Comparison of ENCODE assay signal across 15 cellular contexts in the genomic region with DNA sequence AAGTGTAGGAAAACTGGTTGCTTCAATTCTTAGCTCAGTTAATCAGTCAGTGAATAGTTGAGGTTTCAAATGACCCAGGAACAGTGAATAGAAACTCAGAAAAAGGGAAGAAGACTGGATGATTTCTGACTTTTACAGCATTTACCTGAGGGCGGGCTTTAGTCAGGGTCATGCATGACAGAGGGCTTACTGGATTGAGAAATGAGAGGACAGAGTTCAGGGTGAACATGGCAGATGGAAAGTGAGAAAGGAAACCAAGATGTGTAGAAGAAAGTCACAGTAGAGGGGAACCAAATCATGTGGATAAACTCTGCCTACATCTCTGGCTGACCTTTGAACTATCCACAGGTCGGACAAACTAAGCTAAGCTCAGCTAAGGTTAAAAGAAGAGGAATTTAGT.
DNase-seq lines count a peak whose midpoint lies in the region; ATAC-seq and TF ChIP-seq lines count a peak whose summit lies in the region.
"Had no signal": no experiment of that assay in that cellular context is flagged by ENCODE, and none has a peak within 500 bp of the region (broad histone marks: within the 10 kb centered on the region; RNA-seq: fewer than 3 reads in every experiment).

No MANE protein-coding gene starts in this region.

- no peaks in the 10 kb centered on the region for H3K27me3 Mint-ChIP-seq in nephron progenitor cell (ENCODE audit: low read depth, poor library complexity)
- no peaks in the 10 kb centered on the region for H3K27me3 Mint-ChIP-seq in T-cell

- no peak for DNase-seq in nephron progenitor cell
- no peak for DNase-seq in NCI-H510A treated with DMSO at 0.1 percent for 48 hours (lab: John Stamatoyannopoulos, UW)
- no peak for DNase-seq in right atrium auricular region (ENCODE audit: low spot score)
- no peak for DNase-seq in T-cell
- DNase-seq in sciatic nerve (ENCODE audit: low spot score) = no peak
- DNase-seq: activated CD8-positive, alpha-beta memory T cell treated with anti-CD3 and anti-CD28 coated beads, Interleukin-2, amount 50 U/mL, for 48 hours; DMS153; NCI-H1105 treated with DMSO at 0.1 percent for 48 hours; stimulated activated CD4-positive, alpha-beta T cell treated with anti-CD3 and anti-CD28 coated beads, Interleukin-4, amount 100 ng/mL, for 24 hours had no signal

- H3K4me1 ChIP-seq in right atrium auricular region = no peaks in the 10 kb centered on the region

- no peak overlapping the region for H3K4me3 ChIP-seq in right atrium auricular region
- H3K4me3 ChIP-seq: thoracic aorta had no signal

- POLR2A ChIA-PET in T-cell (lab: Charles Lee) = no interaction called here

- no peaks in the 10 kb centered on the region for H3K9me3 ChIP-seq in right atrium auricular region
- H3K9me3 ChIP-seq: neutrophil, thoracic aorta had no signal

- TF ChIP-seq CTCF in nephron progenitor cell (IDR thresholded peaks at IDR 0.05) (no peak), right atrium auricular region (IDR thresholded peaks at IDR 0.05) (no peak)

- CTCF ChIA-PET in T-cell (lab: Charles Lee) = no interaction called here

- no peaks in the 10 kb centered on the region for H3K27me3 ChIP-seq in right atrium auricular region
- H3K27me3 ChIP-seq: neutrophil had no signal

- no peaks in the 10 kb centered on the region for H3K9me3 Mint-ChIP-seq in nephron progenitor cell
- peaks cover 4 to 15% (median 11%) of the 10 kb centered on the region in 3 donors for H3K9me3 Mint-ChIP-seq in T-cell

- no peaks in the 10 kb centered on the region for H3K36me3 Mint-ChIP-seq in nephron progenitor cell (ENCODE audit: low read depth)
- no peaks in the 10 kb centered on the region for H3K36me3 Mint-ChIP-seq in T-cell

- H3K4me3 Mint-ChIP-seq in nephron progenitor cell = no peak overlapping the region
- H3K4me3 Mint-ChIP-seq in T-cell = no peak overlapping the region

- no peak overlapping the region for H3K27ac ChIP-seq in right atrium auricular region
- H3K27ac ChIP-seq: HL-60, neutrophil, thoracic aorta had no signal

- peak overlapping the region; percentile 7 for H3K27ac Mint-ChIP-seq in nephron progenitor cell
- H3K27ac Mint-ChIP-seq in T-cell = no peak overlapping the region

- intact Hi-C loops in sciatic nerve (cut with DNase I) = no loop called here

- H3K36me3 ChIP-seq in right atrium auricular region = no peaks in the 10 kb centered on the region
- H3K36me3 ChIP-seq: neutrophil, thoracic aorta had no signal

- H3K4me1 Mint-ChIP-seq in nephron progenitor cell = peaks cover 7% of the 10 kb centered on the region
- no peaks in the 10 kb centered on the region for H3K4me1 Mint-ChIP-seq in T-cell

- ATAC-seq in GM18909 (IDR thresholded peaks at IDR 0.05; ENCODE audit: poor library complexity, unreplicated experiment) (peak; percentile 97), GM21717 (IDR thresholded peaks at IDR 0.05; ENCODE audit: unreplicated experiment) (peak; percentile 94), HG03139 (IDR thresholded peaks at IDR 0.05; ENCODE audit: unreplicated experiment) (peak; percentile 94), T-cell (replicated peaks in 1 of 4) (no peak), sciatic nerve (no peak)

Comparison
In these comparisons a context has a peak if more than half of its experiments do, and no peak if none do; other contexts are left out.
1. ATAC-seq: peak in GM18909 (single experiment), GM21717 (single experiment) and HG03139 (single experiment); none in T-cell (0 of 4) and sciatic nerve (single experiment).